Comparison of ENCODE assay signal across 8 cellular contexts in the genomic region with DNA sequence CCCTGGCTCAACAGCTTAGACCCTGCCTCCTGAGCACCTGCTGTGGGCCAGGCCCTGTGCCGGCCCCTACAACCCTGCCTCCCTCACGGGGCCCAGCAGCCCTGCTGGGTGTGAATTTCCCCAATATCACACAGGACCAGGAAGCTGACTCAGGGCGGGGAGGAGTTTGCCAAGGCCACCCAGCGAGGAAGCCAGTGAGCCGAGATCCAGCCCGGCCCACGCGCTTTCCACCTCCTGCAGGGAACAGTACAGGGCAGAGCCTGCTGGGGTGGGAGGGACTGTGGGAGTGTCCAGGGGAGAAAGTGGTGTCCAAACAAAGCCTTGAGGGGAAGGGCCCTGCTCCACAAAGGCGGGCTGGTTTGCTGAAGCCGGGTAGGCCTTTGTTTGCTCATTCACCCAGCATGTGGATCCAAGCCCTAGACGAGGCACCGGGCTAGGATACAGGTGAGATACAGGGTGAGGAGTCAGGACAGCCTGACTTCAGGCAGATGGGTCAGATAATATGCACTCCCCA. TPM values are rescaled to one million over a fixed set of nuclear protein-coding genes. Genes with fewer than 3 reads are reported as not detected.
A peak's percentile ranks its signal among the peaks of the same experiment; 100 is the strongest.
DNase-seq lines count a peak whose midpoint lies in the region; ATAC-seq and TF ChIP-seq lines count a peak whose summit lies in the region.

No MANE protein-coding gene starts in this region.

- TF ChIP-seq RAD21 in SK-N-SH (IDR thresholded peaks at IDR 0.05; ENCODE audit: low read length), result no peak

- no peaks in the 10 kb centered on the region for H3K36me3 ChIP-seq in SK-N-SH (replicated peaks in 1 of 2; ENCODE audit: control insufficient read depth in 1 of 2, insufficient read depth in 2 of 2, low read length in 1 of 2)

- H3K4me1 ChIP-seq in SK-N-SH (ENCODE audit: control insufficient read depth in 1 of 2, insufficient read depth in 2 of 2, low read depth in 1 of 2, low read length in 1 of 2), result peaks cover 0 to 7% of the 10 kb centered on the region in 2 experiments; a peak in 3 of 4 replicates

- CTCF ChIA-PET in activated CD4-positive, alpha-beta T cell treated with anti-CD3 and anti-CD28 coated beads for 36 hours (lab: Charles Lee), result no interaction called here
- CTCF ChIA-PET in SK-N-SH (lab: Yijun Ruan, JAX), result no interaction called here

- H3K27ac ChIP-seq in SK-N-SH (ENCODE audit: low read depth in 2 of 2, low read length in 1 of 2), result peak overlapping the region in 1 of 2 experiments; percentile 61; a peak in 2 of 4 replicates

- TF ChIP-seq CTCF in SK-N-SH (IDR thresholded peaks at IDR 0.05), result no peak
- TF ChIP-seq CTCF in fibroblast of mammary gland (conservative IDR thresholded peaks at IDR 0.05; ENCODE audit: control insufficient read depth, insufficient read depth, low read depth, low read length), result no peak
- TF ChIP-seq CTCF in nephron progenitor cell (IDR thresholded peaks at IDR 0.05), result no peak

- intact Hi-C loops in activated CD4-positive, alpha-beta T cell treated with anti-CD3 and anti-CD28 coated beads for 36 hours (cut with DNase I, micrococcal nuclease), result no loop called here

- H3K4me1 Mint-ChIP-seq in activated CD4-positive, alpha-beta T cell treated with anti-CD3 and anti-CD28 coated beads for 36 hours, result peaks cover under 1% of the 10 kb centered on the region
- H3K4me1 Mint-ChIP-seq in nephron progenitor cell, result peaks cover 47% of the 10 kb centered on the region

- no peaks in the 10 kb centered on the region for H3F3A ChIP-seq in SK-N-SH (replicated peaks; ENCODE audit: insufficient read depth)

- no peaks in the 10 kb centered on the region for H3K9me3 ChIP-seq in SK-N-SH

- no peak overlapping the region for H3K4me3 Mint-ChIP-seq in activated CD4-positive, alpha-beta T cell treated with anti-CD3 and anti-CD28 coated beads for 36 hours
- no peak overlapping the region for H3K4me3 Mint-ChIP-seq in nephron progenitor cell

- H3K4me3 ChIP-seq in SK-N-SH (ENCODE audit: low read depth in 2 of 2, low read length in 1 of 2), result no peak overlapping the region
- no peak overlapping the region for H3K4me3 ChIP-seq in fibroblast of mammary gland (ENCODE audit: control insufficient read depth, low read depth, low read length)

- peak; percentile 58 for ATAC-seq in activated CD4-positive, alpha-beta T cell treated with anti-CD3 and anti-CD28 coated beads for 36 hours
- ATAC-seq in GM19463 (IDR thresholded peaks at IDR 0.05; ENCODE audit: unreplicated experiment) (no peak), HG02973 (IDR thresholded peaks at IDR 0.05; ENCODE audit: unreplicated experiment) (no peak), GM21381 (IDR thresholded peaks at IDR 0.05; ENCODE audit: unreplicated experiment) (no peak)

- 0 out of 2 replicates have a peak overlapping the region, but pooled peaks have one; percentile 34 for H3K9ac ChIP-seq in SK-N-SH

- no peaks in the 10 kb centered on the region for H3K36me3 Mint-ChIP-seq in activated CD4-positive, alpha-beta T cell treated with anti-CD3 and anti-CD28 coated beads for 36 hours (ENCODE audit: low read depth)
- H3K36me3 Mint-ChIP-seq in nephron progenitor cell (ENCODE audit: low read depth), result no peaks in the 10 kb centered on the region

- POLR2A ChIA-PET in activated CD4-positive, alpha-beta T cell treated with anti-CD3 and anti-CD28 coated beads for 36 hours (lab: Charles Lee), result no interaction called here
- POLR2A ChIA-PET in SK-N-SH (lab: Yijun Ruan, JAX), result no interaction called here

- H2AFZ ChIP-seq in SK-N-SH (ENCODE audit: low read depth), result no peak overlapping the region

- H3K27me3 ChIP-seq in SK-N-SH (ENCODE audit: insufficient read depth), result no peaks in the 10 kb centered on the region

- H3K27me3 Mint-ChIP-seq in activated CD4-positive, alpha-beta T cell treated with anti-CD3 and anti-CD28 coated beads for 36 hours, result peaks cover 2% of the 10 kb centered on the region
- H3K27me3 Mint-ChIP-seq in nephron progenitor cell (ENCODE audit: low read depth, poor library complexity), result peaks cover 6% of the 10 kb centered on the region

- WGBS in SK-N-SH (ENCODE audit: low lambda C conversion rate), result no CpG with 5 or more reads among the region's 12 CpGs

- H3K9me3 Mint-ChIP-seq in activated CD4-positive, alpha-beta T cell treated with anti-CD3 and anti-CD28 coated beads for 36 hours (ENCODE audit: low read depth), result no peaks in the 10 kb centered on the region
- H3K9me3 Mint-ChIP-seq in nephron progenitor cell, result no peaks in the 10 kb centered on the region

- H3K79me2 ChIP-seq in SK-N-SH (ENCODE audit: insufficient read depth), result no peaks in the 10 kb centered on the region

- peak; percentile 18 for DNase-seq in activated CD4-positive, alpha-beta T cell treated with anti-CD3 and anti-CD28 coated beads for 36 hours
- DNase-seq in activated CD4-positive, alpha-beta T cell treated with anti-CD3 and anti-CD28 coated beads for 48 hours, result no peak
- DNase-seq in SK-N-SH, result no peak
- DNase-seq in fibroblast of mammary gland (ENCODE audit: low read depth), result peak; percentile 87
- peak; percentile 68 for DNase-seq in nephron progenitor cell

- no peak for TF ChIP-seq EP300 in SK-N-SH (IDR thresholded peaks at IDR 0.05; ENCODE audit: borderline replicate concordance in 1 of 2, low read depth in 1 of 2, low read length in 1 of 2)

- peak overlapping the region; percentile 41; the same call in 1 of the 2 replicates for H3K4me2 ChIP-seq in SK-N-SH

- no peaks in the 10 kb centered on the region for H3K9me2 ChIP-seq in SK-N-SH

- no peaks in the 10 kb centered on the region for H4K20me1 ChIP-seq in SK-N-SH (ENCODE audit: insufficient read depth)

- H3K27ac Mint-ChIP-seq in activated CD4-positive, alpha-beta T cell treated with anti-CD3 and anti-CD28 coated beads for 36 hours, result no peak overlapping the region
- peak overlapping the region; percentile 60 for H3K27ac Mint-ChIP-seq in nephron progenitor cell

TF ChIP-seq in SK-N-SH, 30 proteins besides CTCF, POLR2A, EP300 and RAD21:
- TF ChIP-seq FOSL2 (IDR thresholded peaks at IDR 0.05; ENCODE audit: borderline replicate concordance, low read depth) (peak; percentile 15; the same call in 1 of the 2 replicates), ELF1 (IDR thresholded peaks at IDR 0.05) (0 out of 2 replicates have a peak, but pooled peaks have one; percentile 20), NFIC (IDR thresholded peaks at IDR 0.05; ENCODE audit: borderline replicate concordance) (peak; percentile 36), TCF12 (IDR thresholded peaks at IDR 0.05) (0 out of 2 replicates have a peak, but pooled peaks have one; percentile 25)
- TF ChIP-seq, protein P1, sequence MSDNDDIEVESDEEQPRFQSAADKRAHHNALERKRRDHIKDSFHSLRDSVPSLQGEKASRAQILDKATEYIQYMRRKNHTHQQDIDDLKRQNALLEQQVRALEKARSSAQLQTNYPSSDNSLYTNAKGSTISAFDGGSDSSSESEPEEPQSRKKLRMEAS (IDR thresholded peaks at IDR 0.05; ENCODE audit: low read depth), result peak; percentile 22; the same call in 1 of the 2 replicates
- TF ChIP-seq, protein P2, sequence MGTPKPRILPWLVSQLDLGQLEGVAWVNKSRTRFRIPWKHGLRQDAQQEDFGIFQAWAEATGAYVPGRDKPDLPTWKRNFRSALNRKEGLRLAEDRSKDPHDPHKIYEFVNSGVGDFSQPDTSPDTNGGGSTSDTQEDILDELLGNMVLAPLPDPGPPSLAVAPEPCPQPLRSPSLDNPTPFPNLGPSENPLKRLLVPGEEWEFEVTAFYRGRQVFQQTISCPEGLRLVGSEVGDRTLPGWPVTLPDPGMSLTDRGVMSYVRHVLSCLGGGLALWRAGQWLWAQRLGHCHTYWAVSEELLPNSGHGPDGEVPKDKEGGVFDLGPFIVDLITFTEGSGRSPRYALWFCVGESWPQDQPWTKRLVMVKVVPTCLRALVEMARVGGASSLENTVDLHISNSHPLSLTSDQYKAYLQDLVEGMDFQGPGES (IDR thresholded peaks at IDR 0.05; ENCODE audit: low read depth, low read length), result no peak
- TF ChIP-seq, protein P3, sequence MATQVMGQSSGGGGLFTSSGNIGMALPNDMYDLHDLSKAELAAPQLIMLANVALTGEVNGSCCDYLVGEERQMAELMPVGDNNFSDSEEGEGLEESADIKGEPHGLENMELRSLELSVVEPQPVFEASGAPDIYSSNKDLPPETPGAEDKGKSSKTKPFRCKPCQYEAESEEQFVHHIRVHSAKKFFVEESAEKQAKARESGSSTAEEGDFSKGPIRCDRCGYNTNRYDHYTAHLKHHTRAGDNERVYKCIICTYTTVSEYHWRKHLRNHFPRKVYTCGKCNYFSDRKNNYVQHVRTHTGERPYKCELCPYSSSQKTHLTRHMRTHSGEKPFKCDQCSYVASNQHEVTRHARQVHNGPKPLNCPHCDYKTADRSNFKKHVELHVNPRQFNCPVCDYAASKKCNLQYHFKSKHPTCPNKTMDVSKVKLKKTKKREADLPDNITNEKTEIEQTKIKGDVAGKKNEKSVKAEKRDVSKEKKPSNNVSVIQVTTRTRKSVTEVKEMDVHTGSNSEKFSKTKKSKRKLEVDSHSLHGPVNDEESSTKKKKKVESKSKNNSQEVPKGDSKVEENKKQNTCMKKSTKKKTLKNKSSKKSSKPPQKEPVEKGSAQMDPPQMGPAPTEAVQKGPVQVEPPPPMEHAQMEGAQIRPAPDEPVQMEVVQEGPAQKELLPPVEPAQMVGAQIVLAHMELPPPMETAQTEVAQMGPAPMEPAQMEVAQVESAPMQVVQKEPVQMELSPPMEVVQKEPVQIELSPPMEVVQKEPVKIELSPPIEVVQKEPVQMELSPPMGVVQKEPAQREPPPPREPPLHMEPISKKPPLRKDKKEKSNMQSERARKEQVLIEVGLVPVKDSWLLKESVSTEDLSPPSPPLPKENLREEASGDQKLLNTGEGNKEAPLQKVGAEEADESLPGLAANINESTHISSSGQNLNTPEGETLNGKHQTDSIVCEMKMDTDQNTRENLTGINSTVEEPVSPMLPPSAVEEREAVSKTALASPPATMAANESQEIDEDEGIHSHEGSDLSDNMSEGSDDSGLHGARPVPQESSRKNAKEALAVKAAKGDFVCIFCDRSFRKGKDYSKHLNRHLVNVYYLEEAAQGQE (IDR thresholded peaks at IDR 0.05; ENCODE audit: low read depth, low read length), result no peak

RNA-seq across cellular contexts. Expression of gene RPL3, which starts 26.8 kb away (rescaled TPM):
- total RNA-seq in activated CD4-positive, alpha-beta T cell treated with anti-CD3 and anti-CD28 coated beads for 36 hours, result 1,000 to 10,000 TPM; 2,519 to 3,155 TPM
- polyA plus RNA-seq in SK-N-SH (2012; rRNA removed), result 4,089 and 4,976 TPM in 2 replicates
- 3,345 and 4,370 TPM in 2 replicates for polyA plus RNA-seq in SK-N-SH (2012; cell fraction: cytosol; rRNA removed)
- 1,624 and 1,631 TPM in 2 replicates for polyA plus RNA-seq in SK-N-SH (2012; cell fraction: nucleus; rRNA removed)

RNA-seq across cellular contexts. Expression of gene PDGFB, which starts 47.8 kb away (rescaled TPM):
- total RNA-seq in activated CD4-positive, alpha-beta T cell treated with anti-CD3 and anti-CD28 coated beads for 36 hours, result 1 to 10 TPM; 2.5 to 3.4 TPM
- polyA plus RNA-seq in SK-N-SH (2012; rRNA removed), result 0.19 and 0.44 TPM in 2 replicates
- polyA plus RNA-seq in SK-N-SH (2012; cell fraction: cytosol; rRNA removed), result 0.06 and 0.16 TPM in 2 replicates
- polyA plus RNA-seq in SK-N-SH (2012; cell fraction: nucleus; rRNA removed), result 0.11 and 0.16 TPM in 2 replicates

RNA-seq across cellular contexts. Expression of gene SYNGR1, which starts 57.2 kb away (rescaled TPM):
- total RNA-seq in activated CD4-positive, alpha-beta T cell treated with anti-CD3 and anti-CD28 coated beads for 36 hours, result under 1 TPM; 0.58 to 0.89 TPM
- 18.1 and 18.7 TPM in 2 replicates for polyA plus RNA-seq in SK-N-SH (2012; rRNA removed)
- polyA plus RNA-seq in SK-N-SH (2012; cell fraction: cytosol; rRNA removed), result 6.5 and 12.2 TPM in 2 replicates
- 29.3 and 35.7 TPM in 2 replicates for polyA plus RNA-seq in SK-N-SH (2012; cell fraction: nucleus; rRNA removed)

Comparison
In these comparisons a context has a peak if more than half of its experiments do, and no peak if none do; other contexts are left out.
1. DNase-seq: peak in activated CD4-positive, alpha-beta T cell treated with anti-CD3 and anti-CD28 coated beads for 36 hours (single experiment), fibroblast of mammary gland (single experiment) and nephron progenitor cell (single experiment); none in activated CD4-positive, alpha-beta T cell treated with anti-CD3 and anti-CD28 coated beads for 48 hours (single experiment) and SK-N-SH (single experiment).